Comparison of ENCODE assay signal across 16 cellular contexts in the genomic region with DNA sequence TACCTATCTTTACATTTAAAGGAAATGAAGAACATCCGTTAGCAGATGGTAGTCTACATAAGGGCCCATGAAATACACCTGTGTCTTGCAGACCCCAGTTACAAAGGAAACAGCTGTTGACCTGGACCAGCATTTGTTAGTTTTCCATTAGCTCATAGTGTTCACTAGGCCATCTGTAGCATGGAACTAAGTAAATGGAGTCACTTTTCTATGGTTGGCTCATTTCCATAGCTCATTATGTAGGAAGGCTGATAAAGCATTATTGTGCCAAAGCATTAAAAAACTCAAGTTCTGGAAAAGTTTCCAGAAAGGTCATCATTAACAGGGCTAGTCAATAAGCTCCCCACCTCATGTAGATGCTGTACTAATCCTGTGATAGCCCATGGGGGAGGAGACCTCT.
A peak's percentile ranks its signal among the peaks of the same experiment; 100 is the strongest.
DNase-seq lines count a peak whose midpoint lies in the region; TF ChIP-seq lines count a peak whose summit lies in the region.
"Had no signal": no experiment of that assay in that cellular context is flagged by ENCODE, and none has a peak within 500 bp of the region (broad histone marks: within the 10 kb centered on the region; RNA-seq: fewer than 3 reads in every experiment).

No MANE protein-coding gene starts in this region.

- H4K20me1 ChIP-seq in Karpas-422 (ENCODE audit: insufficient read depth, low read depth, low read length): no peaks in the 10 kb centered on the region

- no peak overlapping the region for H3K9ac ChIP-seq in Karpas-422 (ENCODE audit: low read length)

- no peaks in the 10 kb centered on the region for H3K9me2 ChIP-seq in Karpas-422 (replicated peaks; ENCODE audit: insufficient read depth, low read length)

- CTCF ChIA-PET in CD4-positive, alpha-beta memory T cell (lab: Charles Lee; ENCODE audit: partially characterized antibody): no interaction called here

- no peak overlapping the region for H3K27ac Mint-ChIP-seq in CD4-positive, alpha-beta memory T cell
- H3K27ac Mint-ChIP-seq: GM23338, IgD-negative memory B cell had no signal

- no peak overlapping the region for H3K4me3 Mint-ChIP-seq in CD4-positive, alpha-beta memory T cell
- H3K4me3 Mint-ChIP-seq: GM23338, IgD-negative memory B cell had no signal

- no peaks in the 10 kb centered on the region for H3K36me3 Mint-ChIP-seq in CD4-positive, alpha-beta memory T cell

- H2AFZ ChIP-seq in Karpas-422 (ENCODE audit: low read length): no peak overlapping the region
- H2AFZ ChIP-seq: GM23338 had no signal

- H3K27me3 Mint-ChIP-seq in CD4-positive, alpha-beta memory T cell: peaks cover 13 to 16% of the 10 kb centered on the region in 2 donors

- no peaks in the 10 kb centered on the region for H3K79me2 ChIP-seq in Karpas-422 (ENCODE audit: low read length)

- H3K36me3 ChIP-seq in Karpas-422 (ENCODE audit: insufficient read depth, low read length): no peaks in the 10 kb centered on the region
- no peaks in the 10 kb centered on the region for H3K36me3 ChIP-seq in CD4-positive, alpha-beta memory T cell (ENCODE audit: insufficient read depth, low read length)

- H3K27me3 ChIP-seq in Karpas-422 (ENCODE audit: low read length): no peaks in the 10 kb centered on the region
- no peaks in the 10 kb centered on the region for H3K27me3 ChIP-seq in CD4-positive, alpha-beta memory T cell (ENCODE audit: insufficient read depth, low read length)

- TF ChIP-seq CTCF in retinal pigment epithelial cell (conservative IDR thresholded peaks at IDR 0.05; ENCODE audit: low read depth, low read length): no peak

- H3K4me2 ChIP-seq in Karpas-422 (ENCODE audit: low read depth, low read length, poor library complexity, severe bottlenecking): no peak overlapping the region
- H3K4me2 ChIP-seq: GM23338 had no signal

- no peak overlapping the region for H3K27ac ChIP-seq in Karpas-422 (ENCODE audit: low read length)
- H3K27ac ChIP-seq in CD4-positive, alpha-beta memory T cell (ENCODE audit: low read depth, low read length): no peak overlapping the region
- H3K27ac ChIP-seq: C4-2B, RWPE1 had no signal

- H3K4me3 ChIP-seq in retinal pigment epithelial cell (ENCODE audit: low read length): no peak overlapping the region
- no peak overlapping the region for H3K4me3 ChIP-seq in Karpas-422 (ENCODE audit: low read length)
- H3K4me3 ChIP-seq in CD4-positive, alpha-beta memory T cell (ENCODE audit: low read length in 2 of 2): no peak overlapping the region
- H3K4me3 ChIP-seq: GM23338 had no signal

- no peaks in the 10 kb centered on the region for H3K9me3 Mint-ChIP-seq in CD4-positive, alpha-beta memory T cell

- H3K4me1 Mint-ChIP-seq in CD4-positive, alpha-beta memory T cell: peaks cover 8 to 15% (median 12%) of the 10 kb centered on the region in 4 donors
- H3K4me1 Mint-ChIP-seq: GM23338, IgD-negative memory B cell had no signal

- intact Hi-C loops in CD4-positive, alpha-beta memory T cell (cut with micrococcal nuclease): no loop called here

- POLR2A ChIA-PET in CD4-positive, alpha-beta memory T cell (lab: Charles Lee; ENCODE audit: partially characterized antibody): no interaction called here

- no peaks in the 10 kb centered on the region for H3K4me1 ChIP-seq in Karpas-422 (ENCODE audit: low read length)
- H3K4me1 ChIP-seq in CD4-positive, alpha-beta memory T cell (ENCODE audit: insufficient read depth, low read length): peaks cover 14% of the 10 kb centered on the region

- no peaks in the 10 kb centered on the region for H3K9me3 ChIP-seq in Karpas-422 (ENCODE audit: low read length)
- no peaks in the 10 kb centered on the region for H3K9me3 ChIP-seq in CD4-positive, alpha-beta memory T cell (ENCODE audit: control insufficient read depth in 1 of 2, low read length in 2 of 2)

- DNase-seq in NCI-H748 (lab: John Stamatoyannopoulos, UW; ENCODE audit: unreplicated experiment) (peak; percentile 67), NCI-H748 treated with DMSO at 0.1 percent for 48 hours (lab: John Stamatoyannopoulos, UW) (no peak), NCI-H2196 (lab: John Stamatoyannopoulos, UW; ENCODE audit: unreplicated experiment) (peak; percentile 9), SHP77 (lab: John Stamatoyannopoulos, UW) (peak; percentile 51 to 79), retinal pigment epithelial cell (ENCODE audit: low read depth) (peak; percentile 9), Karpas-422 (no peak)
- no peak for DNase-seq in activated T-cell treated with anti-CD3 and anti-CD28 coated beads, Interleukin-2, amount 50 U/mL, for 48 hours
- DNase-seq in CD4-positive, alpha-beta memory T cell: no peak
- DNase-seq: COR-L47; DMS79 treated with DMSO at 0.1 percent for 48 hours; NCI-H146; NK-92 treated with Interleukin-12 subunit alpha and Interleukin-12 subunit beta, amount 100 ng/mL, for 24 hours had no signal

Comparison
In these comparisons a context has a peak if more than half of its experiments do, and no peak if none do; other contexts are left out.
1. DNase-seq: peak in NCI-H748 (single experiment), NCI-H2196 (single experiment), SHP77 (2 of 2) and retinal pigment epithelial cell (single experiment); none in NCI-H748 treated with DMSO at 0.1 percent for 48 hours (single experiment), activated T-cell treated with anti-CD3 and anti-CD28 coated beads, Interleukin-2, amount 50 U/mL, for 48 hours (0 of 2), Karpas-422 (single experiment) and CD4-positive, alpha-beta memory T cell (0 of 5).